In the genomic region with DNA sequence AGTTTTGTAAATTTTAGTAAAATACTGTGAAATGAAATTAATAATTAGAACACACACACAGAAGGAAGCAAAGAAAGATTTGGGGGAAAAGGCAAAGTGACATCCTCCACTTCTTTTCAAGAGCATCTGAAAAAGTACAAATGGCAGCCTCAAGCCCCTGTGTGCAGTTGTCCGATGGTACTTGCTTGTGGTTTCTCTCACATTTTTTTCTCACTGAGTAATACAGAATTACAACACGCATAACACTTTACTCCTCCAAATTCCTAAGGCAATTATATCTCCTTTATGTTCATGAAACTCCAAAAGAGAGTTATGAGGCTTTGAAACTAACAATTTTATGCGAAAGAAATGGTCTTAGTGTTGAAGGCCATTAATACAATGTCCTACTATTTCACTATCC, we compare ENCODE assay signal across 16 cellular contexts.
A peak's percentile ranks its signal among the peaks of the same experiment; 100 is the strongest.
DNase-seq lines count a peak whose midpoint lies in the region; ATAC-seq, FAIRE-seq and TF ChIP-seq lines count a peak whose summit lies in the region.
"Had no signal": no experiment of that assay in that cellular context is flagged by ENCODE, and none has a peak within 500 bp of the region (broad histone marks: within the 10 kb centered on the region; RNA-seq: fewer than 3 reads in every experiment).

No MANE protein-coding gene starts in this region.

- 35% methylated on average over 3 of the region's 3 CpGs for WGBS in K562 (ENCODE audit: insufficient coverage, low coverage, missing lambda C conversion rate)
- WGBS in heart left ventricle, 4 donors: 86 to 91% (median 88%) methylated on average over 3 of the region's 3 CpGs

- no peaks in the 10 kb centered on the region for H3K79me2 ChIP-seq in K562 (ENCODE audit: control insufficient read depth, insufficient read depth, low read length)

- H3K9ac ChIP-seq in K562 (ENCODE audit: insufficient read depth in 1 of 2, low read depth in 2 of 2, low read length in 2 of 2): no peak overlapping the region

- no peak for TF ChIP-seq EP300 in K562 (IDR thresholded peaks at IDR 0.05; ENCODE audit: low read length)

- TF ChIP-seq CTCF in AG04449 (IDR thresholded peaks at IDR 0.05; ENCODE audit: insufficient read depth, low read length, missing control alignments) (no peak), K562 (IDR thresholded peaks at IDR 0.05 in 2 of 3, conservative IDR thresholded peaks at IDR 0.05 in 1 of 3; ENCODE audit: insufficient read depth in 2 of 3, low read depth in 1 of 3, low read length in 3 of 3) (no peak), heart left ventricle (IDR thresholded peaks at IDR 0.05) (no peak)

- TF ChIP-seq RAD21 in K562 (CRISPR knock-in tag; conservative IDR thresholded peaks at IDR 0.05 in 1 of 2, IDR thresholded peaks at IDR 0.05 in 1 of 2): no peak

- DNase-seq in AG04449 (ENCODE audit: low read depth, low spot score) (peak; percentile 29), HS-27A (ENCODE audit: low read depth) (peak; percentile 64), K562 (ENCODE audit: extremely low read depth in 1 of 4, low spot score in 3 of 4) (no peak), iris pigment epithelial cell (ENCODE audit: low read depth) (peak; percentile 83), head of caudate nucleus (no peak), heart left ventricle (no peak)
- DNase-seq: activated effector memory CD4-positive, alpha-beta T cell treated with Interleukin-2 at 50 U/mL for 16 hours; DMS 273 treated with DMSO at 0.1 percent for 48 hours; NCI-H146; NCI-H69; posterior cingulate gyrus; T1000; thyroid gland had no signal

- intact Hi-C loops in K562 (cut with micrococcal nuclease): no loop called here
- intact Hi-C loops in head of caudate nucleus (cut with DNase I): no loop called here
- intact Hi-C loops in heart left ventricle (cut with DNase I): no loop called here

- H3K27ac ChIP-seq in K562 (ENCODE audit: extremely low read depth, low read depth, low read length) (no peak overlapping the region), heart left ventricle (no peak overlapping the region)
- H3K27ac ChIP-seq: thyroid gland had no signal

- H3K9me1 ChIP-seq in K562 (ENCODE audit: control insufficient read depth, insufficient read depth, low read length): no peaks in the 10 kb centered on the region

- CTCF ChIA-PET in AG04449 (lab: Yijun Ruan, JAX) (no interaction called here), K562 (lab: Yijun Ruan, JAX; ENCODE audit: low intra/inter-chr PET ratio) (no interaction called here)

- peak overlapping the region; percentile 37 for H2AFZ ChIP-seq in K562 (ENCODE audit: low read depth, low read length)

- peaks cover 4 to 16% of the 10 kb centered on the region in 2 experiments; a peak in 3 of 5 replicates for H3K4me1 ChIP-seq in K562 (replicated peaks in 1 of 2; ENCODE audit: control insufficient read depth in 2 of 2, insufficient read depth in 2 of 2, low read length in 2 of 2)
- no peaks in the 10 kb centered on the region for H3K4me1 ChIP-seq in heart left ventricle
- H3K4me1 ChIP-seq: thyroid gland had no signal

- FAIRE-seq in K562 (lab: Jason Lieb, UNC): no peak
- FAIRE-seq: RCC 7860 had no signal

- POLR2A ChIA-PET in AG04449 (lab: Yijun Ruan, JAX): no interaction called here
- POLR2A ChIA-PET in K562 (lab: Yijun Ruan, JAX): no interaction called here

- H4K20me1 ChIP-seq in K562 (replicated peaks; ENCODE audit: control insufficient read depth, insufficient read depth, low read length): no peaks in the 10 kb centered on the region

- no TSS peak for BruUV-seq in K562 (replicated peaks; lab: Mats Ljungman, UMichigan)

- TF ChIP-seq POLR2A in K562 (conservative IDR thresholded peaks at IDR 0.05): no peak
- no peak for TF ChIP-seq POLR2A in heart left ventricle (IDR thresholded peaks at IDR 0.05)

- H3K36me3 ChIP-seq in K562 (ENCODE audit: control insufficient read depth, insufficient read depth, low read length) (no peaks in the 10 kb centered on the region), heart left ventricle (no peaks in the 10 kb centered on the region)
- H3K36me3 ChIP-seq: thyroid gland had no signal

- H3K27me3 ChIP-seq in K562 (ENCODE audit: control insufficient read depth in 2 of 2, insufficient read depth in 2 of 2, low read length in 2 of 2) (no peaks in the 10 kb centered on the region), heart left ventricle (no peaks in the 10 kb centered on the region)
- H3K27me3 ChIP-seq: thyroid gland had no signal

- H3K9me3 ChIP-seq in K562 (replicated peaks; ENCODE audit: control insufficient read depth, insufficient read depth, low read depth, low read length) (no peaks in the 10 kb centered on the region), heart left ventricle (no peaks in the 10 kb centered on the region)
- H3K9me3 ChIP-seq: thyroid gland had no signal

- in situ Hi-C loops in K562 (cut with MboI): no loop called here

- ATAC-seq in K562: no peak
- ATAC-seq in GM18870 (IDR thresholded peaks at IDR 0.05; ENCODE audit: unreplicated experiment): no peak
- ATAC-seq in GM21717 (IDR thresholded peaks at IDR 0.05; ENCODE audit: unreplicated experiment): no peak
- ATAC-seq in heart left ventricle: no peak

- H3K4me3 ChIP-seq in AG04449 (ENCODE audit: low read depth, low read length) (no peak overlapping the region), K562 (no peak overlapping the region), heart left ventricle (no peak overlapping the region)
- H3K4me3 ChIP-seq: thyroid gland had no signal

- no peak overlapping the region for H3K4me2 ChIP-seq in K562 (ENCODE audit: insufficient read depth, low read length)

TF ChIP-seq in K562, 482 proteins besides CTCF, POLR2A, EP300 and RAD21 (continues in another document):
- TF ChIP-seq CBX3 (IDR thresholded peaks at IDR 0.05; ENCODE audit: borderline replicate concordance in 1 of 2, low read length in 2 of 2) (no peak), FOXJ2 (tag; IDR thresholded peaks at IDR 0.05) (no peak), RUNX1 (IDR thresholded peaks at IDR 0.05; ENCODE audit: low read depth) (no peak), STAT5A (IDR thresholded peaks at IDR 0.05; ENCODE audit: borderline replicate concordance, low read length) (no peak), FOSL1 (tag; conservative IDR thresholded peaks at IDR 0.05) (no peak)
- TF ChIP-seq, protein P1, sequence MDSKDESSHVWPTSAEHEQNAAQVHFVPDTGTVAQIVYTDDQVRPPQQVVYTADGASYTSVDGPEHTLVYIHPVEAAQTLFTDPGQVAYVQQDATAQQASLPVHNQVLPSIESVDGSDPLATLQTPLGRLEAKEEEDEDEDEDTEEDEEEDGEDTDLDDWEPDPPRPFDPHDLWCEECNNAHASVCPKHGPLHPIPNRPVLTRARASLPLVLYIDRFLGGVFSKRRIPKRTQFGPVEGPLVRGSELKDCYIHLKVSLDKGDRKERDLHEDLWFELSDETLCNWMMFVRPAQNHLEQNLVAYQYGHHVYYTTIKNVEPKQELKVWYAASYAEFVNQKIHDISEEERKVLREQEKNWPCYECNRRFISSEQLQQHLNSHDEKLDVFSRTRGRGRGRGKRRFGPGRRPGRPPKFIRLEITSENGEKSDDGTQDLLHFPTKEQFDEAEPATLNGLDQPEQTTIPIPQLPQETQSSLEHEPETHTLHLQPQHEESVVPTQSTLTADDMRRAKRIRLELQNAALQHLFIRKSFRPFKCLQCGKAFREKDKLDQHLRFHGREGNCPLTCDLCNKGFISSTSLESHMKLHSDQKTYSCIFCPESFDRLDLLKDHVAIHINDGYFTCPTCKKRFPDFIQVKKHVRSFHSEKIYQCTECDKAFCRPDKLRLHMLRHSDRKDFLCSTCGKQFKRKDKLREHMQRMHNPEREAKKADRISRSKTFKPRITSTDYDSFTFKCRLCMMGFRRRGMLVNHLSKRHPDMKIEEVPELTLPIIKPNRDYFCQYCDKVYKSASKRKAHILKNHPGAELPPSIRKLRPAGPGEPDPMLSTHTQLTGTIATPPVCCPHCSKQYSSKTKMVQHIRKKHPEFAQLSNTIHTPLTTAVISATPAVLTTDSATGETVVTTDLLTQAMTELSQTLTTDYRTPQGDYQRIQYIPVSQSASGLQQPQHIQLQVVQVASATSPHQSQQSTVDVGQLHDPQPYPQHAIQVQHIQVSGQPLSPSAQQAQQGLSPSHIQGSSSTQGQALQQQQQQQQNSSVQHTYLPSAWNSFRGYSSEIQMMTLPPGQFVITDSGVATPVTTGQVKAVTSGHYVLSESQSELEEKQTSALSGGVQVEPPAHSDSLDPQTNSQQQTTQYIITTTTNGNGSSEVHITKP (IDR thresholded peaks at IDR 0.05; ENCODE audit: partially characterized antibody): peak; percentile 60
- TF ChIP-seq, protein P2, sequence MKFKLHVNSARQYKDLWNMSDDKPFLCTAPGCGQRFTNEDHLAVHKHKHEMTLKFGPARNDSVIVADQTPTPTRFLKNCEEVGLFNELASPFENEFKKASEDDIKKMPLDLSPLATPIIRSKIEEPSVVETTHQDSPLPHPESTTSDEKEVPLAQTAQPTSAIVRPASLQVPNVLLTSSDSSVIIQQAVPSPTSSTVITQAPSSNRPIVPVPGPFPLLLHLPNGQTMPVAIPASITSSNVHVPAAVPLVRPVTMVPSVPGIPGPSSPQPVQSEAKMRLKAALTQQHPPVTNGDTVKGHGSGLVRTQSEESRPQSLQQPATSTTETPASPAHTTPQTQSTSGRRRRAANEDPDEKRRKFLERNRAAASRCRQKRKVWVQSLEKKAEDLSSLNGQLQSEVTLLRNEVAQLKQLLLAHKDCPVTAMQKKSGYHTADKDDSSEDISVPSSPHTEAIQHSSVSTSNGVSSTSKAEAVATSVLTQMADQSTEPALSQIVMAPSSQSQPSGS (CRISPR knock-in tag; IDR thresholded peaks at IDR 0.05): no peak
- TF ChIP-seq, protein P3, sequence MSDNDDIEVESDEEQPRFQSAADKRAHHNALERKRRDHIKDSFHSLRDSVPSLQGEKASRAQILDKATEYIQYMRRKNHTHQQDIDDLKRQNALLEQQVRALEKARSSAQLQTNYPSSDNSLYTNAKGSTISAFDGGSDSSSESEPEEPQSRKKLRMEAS (CRISPR knock-in tag; IDR thresholded peaks at IDR 0.05): no peak

Comparison
In these comparisons a context has a peak if more than half of its experiments do, and no peak if none do; other contexts are left out.
1. DNase-seq: peak in AG04449 (single experiment), HS-27A (single experiment) and iris pigment epithelial cell (single experiment); none in K562 (0 of 4), head of caudate nucleus (0 of 42) and heart left ventricle (0 of 5).